14 cellular contexts compared by ENCODE assay signal in genomic region chr1:9778905-9779304, GRCh38. TPM values are rescaled to one million over a fixed set of nuclear protein-coding genes. Genes with fewer than 3 reads are reported as not detected.
DNase-seq lines count a peak whose midpoint lies in the region; ATAC-seq and TF ChIP-seq lines count a peak whose summit lies in the region.
"Had no signal": no experiment of that assay in that cellular context is flagged by ENCODE, and none has a peak within 500 bp of the region (broad histone marks: within the 10 kb centered on the region; RNA-seq: fewer than 3 reads in every experiment).

No MANE protein-coding gene starts in this region.

- H3K9ac ChIP-seq in OCI-LY1 (ENCODE audit: low read length) (no peak overlapping the region), neuronal stem cell (ENCODE audit: low read depth, low read length, poor library complexity) (no peak overlapping the region)

- no peaks in the 10 kb centered on the region for H3F3A ChIP-seq in OCI-LY1 (ENCODE audit: insufficient read depth, low read length)

- no peak overlapping the region for H3K23ac ChIP-seq in neuronal stem cell (ENCODE audit: low read depth, low read length, poor library complexity)

- H2AFZ ChIP-seq in OCI-LY1 (ENCODE audit: low read length) (no peak overlapping the region), neuronal stem cell (ENCODE audit: low read length) (no peak overlapping the region)
- H2AFZ ChIP-seq: GM23338 had no signal

- no peak overlapping the region for H3K4ac ChIP-seq in neuronal stem cell (ENCODE audit: low read length)

- H3K9me3 ChIP-seq in OCI-LY1 (ENCODE audit: low read length) (no peaks in the 10 kb centered on the region), neuronal stem cell (replicated peaks in 1 of 2; ENCODE audit: control insufficient read depth in 2 of 2, insufficient read depth in 1 of 2, low read depth in 1 of 2, low read length in 2 of 2) (no peaks in the 10 kb centered on the region), spleen (no peaks in the 10 kb centered on the region)
- H3K9me3 ChIP-seq: HAP-1 had no signal

- no peak overlapping the region for H3K18ac ChIP-seq in neuronal stem cell (ENCODE audit: low read length)

- H2AK5ac ChIP-seq in neuronal stem cell (ENCODE audit: low read depth, low read length) = no peak overlapping the region

- H3K27me3 ChIP-seq in OCI-LY1 (ENCODE audit: insufficient read depth, low read length) = no peaks in the 10 kb centered on the region
- no peaks in the 10 kb centered on the region for H3K27me3 ChIP-seq in neuronal stem cell (ENCODE audit: control insufficient read depth in 3 of 3, insufficient read depth in 3 of 3, low read depth in 1 of 3, low read length in 3 of 3)
- H3K27me3 ChIP-seq in spleen (replicated peaks in 1 of 7) = no peaks in the 10 kb centered on the region

- H4K8ac ChIP-seq in neuronal stem cell (ENCODE audit: low read depth, low read length) = no peak overlapping the region

- H3K9me3 Mint-ChIP-seq in chondrocyte (ENCODE audit: low read depth) = no peaks in the 10 kb centered on the region
- H3K9me3 Mint-ChIP-seq: CD4-positive, alpha-beta memory T cell; GM23338 had no signal

- H2BK15ac ChIP-seq in neuronal stem cell (ENCODE audit: low read length) = no peak overlapping the region

- H3K4me2 ChIP-seq in OCI-LY1 (ENCODE audit: low read length) (no peak overlapping the region), neuronal stem cell (ENCODE audit: insufficient read depth, low read length, poor library complexity, severe bottlenecking) (peak overlapping the region; percentile 11)
- H3K4me2 ChIP-seq: GM23338 had no signal

- no peak overlapping the region for H3K14ac ChIP-seq in neuronal stem cell (ENCODE audit: low read length)

- ATAC-seq in GM21381 (IDR thresholded peaks at IDR 0.05; ENCODE audit: unreplicated experiment) = no peak
- ATAC-seq: GM23338 had no signal

- H3K4me3 Mint-ChIP-seq in chondrocyte (ENCODE audit: unreplicated experiment) = no peak overlapping the region
- H3K4me3 Mint-ChIP-seq: CD4-positive, alpha-beta memory T cell; GM23338 had no signal

- WGBS in neuronal stem cell (ENCODE audit: extremely low coverage in 2 of 2, insufficient read length in 2 of 2, insufficient replicate concordance in 1 of 2), 2 donors = no CpG with 5 or more reads among the region's 10 CpGs
- WGBS in spleen, 5 donors = 91 to 96% (median 92%) methylated on average over 8 to 10 of the region's 10 CpGs

- peaks cover 9% of the 10 kb centered on the region for H3K79me1 ChIP-seq in neuronal stem cell (ENCODE audit: low read depth, low read length)

- no peaks in the 10 kb centered on the region for H3K9me2 ChIP-seq in OCI-LY1 (ENCODE audit: low read depth, low read length)

- H3K36me3 ChIP-seq in OCI-LY1 (ENCODE audit: insufficient read depth, low read length) (peaks cover 40% of the 10 kb centered on the region), neuronal stem cell (replicated peaks in 1 of 2; ENCODE audit: control insufficient read depth in 2 of 2, insufficient read depth in 2 of 2, low read length in 2 of 2) (peaks cover 0 to 9% of the 10 kb centered on the region in 2 donors), spleen (no peaks in the 10 kb centered on the region)
- H3K36me3 ChIP-seq: HAP-1 had no signal

- H2BK12ac ChIP-seq in neuronal stem cell (ENCODE audit: low read length) = no peak overlapping the region

- H2BK120ac ChIP-seq in neuronal stem cell (ENCODE audit: low read depth, low read length) = no peak overlapping the region

- H3K27ac ChIP-seq in OCI-LY1 (ENCODE audit: low read depth, low read length, poor library complexity, severe bottlenecking) = peak overlapping the region; percentile 99
- no peak overlapping the region for H3K27ac ChIP-seq in neuronal stem cell (replicated peaks; ENCODE audit: low read length)
- no peak overlapping the region for H3K27ac ChIP-seq in spleen

- no peaks in the 10 kb centered on the region for H3K36me3 Mint-ChIP-seq in chondrocyte (ENCODE audit: low read depth)
- H3K36me3 Mint-ChIP-seq: CD4-positive, alpha-beta memory T cell had no signal

- H3K79me2 ChIP-seq in OCI-LY1 (ENCODE audit: insufficient read depth, low read length) = peaks cover 94% of the 10 kb centered on the region

- DNase-seq in chondrocyte (ENCODE audit: low spot score) (peak; percentile 18), neuronal stem cell (ENCODE audit: low spot score) (no peak), spleen (no peak), occipital lobe (lab: John Stamatoyannopoulos, UW) (no peak)
- DNase-seq: C1 segment of cervical spinal cord; Calu3; CD4-positive, alpha-beta memory T cell; COR-L47; DMS53; DMS79 treated with DMSO at 0.1 percent for 48 hours had no signal

- intact Hi-C loops in spleen (cut with DNase I; ENCODE audit: low total_unique reads) = no loop called here

- H2BK5ac ChIP-seq in neuronal stem cell (ENCODE audit: low read length) = no peak overlapping the region

- peaks cover 8% of the 10 kb centered on the region for H3K4me1 Mint-ChIP-seq in chondrocyte (ENCODE audit: low read depth)

- H4K91ac ChIP-seq in neuronal stem cell (ENCODE audit: low read depth, low read length, poor library complexity) = no peak overlapping the region

- TF ChIP-seq CTCF in OCI-LY1 (IDR thresholded peaks at IDR 0.05; ENCODE audit: low read length) = no peak
- TF ChIP-seq CTCF in chondrocyte (IDR thresholded peaks at IDR 0.05) = no peak
- no peak for TF ChIP-seq CTCF in spleen (IDR thresholded peaks at IDR 0.05 in 8 of 11, conservative IDR thresholded peaks at IDR 0.05 in 3 of 11)

- no peak for TF ChIP-seq POLR2A in spleen (IDR thresholded peaks at IDR 0.05)

- H3K4me3 ChIP-seq in OCI-LY1 (ENCODE audit: low read depth, low read length, poor library complexity, severe bottlenecking) (no peak overlapping the region), neuronal stem cell (ENCODE audit: low read length in 2 of 2) (no peak overlapping the region), spleen (no peak overlapping the region)
- H3K4me3 ChIP-seq: GM23338, HAP-1 had no signal

- no peak overlapping the region for H3K27ac Mint-ChIP-seq in chondrocyte (ENCODE audit: unreplicated experiment)
- H3K27ac Mint-ChIP-seq: CD4-positive, alpha-beta memory T cell; GM23338 had no signal

- H3K27me3 Mint-ChIP-seq in chondrocyte (ENCODE audit: low read depth) = no peaks in the 10 kb centered on the region
- H3K27me3 Mint-ChIP-seq: CD4-positive, alpha-beta memory T cell had no signal

- H4K20me1 ChIP-seq in OCI-LY1 (ENCODE audit: insufficient read depth, low read length) = no peaks in the 10 kb centered on the region

- H3K4me1 ChIP-seq in OCI-LY1 (ENCODE audit: insufficient read depth, low read length, severe bottlenecking) (peaks cover 61% of the 10 kb centered on the region), neuronal stem cell (ENCODE audit: control insufficient read depth in 2 of 2, insufficient read depth in 1 of 2, low read depth in 1 of 2, low read length in 2 of 2) (no peaks in the 10 kb centered on the region), spleen (peaks cover 0 to 6% (median 0%) of the 10 kb centered on the region in 6 donors)

RNA-seq across cellular contexts. Expression of gene CLSTN1, which starts 44.9 kb away (rescaled TPM):
- total RNA-seq in chondrocyte (125 to 139 TPM (median 126 TPM) in 3 replicates), spleen (10 to 100 TPM; 55.9 to 70.7 (median 62.5) TPM), occipital lobe (129 TPM)
- 114 TPM for polyA plus RNA-seq in neuronal stem cell (2013, experiment 1 of 2)
- polyA plus RNA-seq in neuronal stem cell (2013, experiment 2 of 2) = 114 TPM
- polyA plus RNA-seq in spleen = 10 to 100 TPM; 28.8 to 36.4 (median 30.3) TPM
